Comparison of ENCODE assay signal across 15 cellular contexts in genomic region chr19:15328312-15328711, GRCh38. TPM values are rescaled to one million over a fixed set of nuclear protein-coding genes. Genes with fewer than 3 reads are reported as not detected.
DNase-seq lines count a peak whose midpoint lies in the region; ATAC-seq, FAIRE-seq and TF ChIP-seq lines count a peak whose summit lies in the region.
"Had no signal": no experiment of that assay in that cellular context is flagged by ENCODE, and none has a peak within 500 bp of the region (broad histone marks: within the 10 kb centered on the region; RNA-seq: fewer than 3 reads in every experiment).

No MANE protein-coding gene starts in this region.

- CTCF ChIA-PET in PC-9 (lab: Charles Lee), result interaction anchor here (0.7 kb wide), 1 partner anchor 30 kb away, joined by 4 read pairs; no protein-coding TSS in a partner anchor

- peak overlapping the region; percentile 98 for H3K4me2 ChIP-seq in PC-9

- no peak overlapping the region for H2AFZ ChIP-seq in PC-9

- H3K36me3 ChIP-seq in left ventricle myocardium inferior (no peaks in the 10 kb centered on the region), heart left ventricle (no peaks in the 10 kb centered on the region), PC-9 (ENCODE audit: low read depth) (peaks cover 4% of the 10 kb centered on the region; the same call in 1 of the 2 replicates), kidney (ENCODE audit: control insufficient read depth in 1 of 2, insufficient read depth in 2 of 2, low read length in 2 of 2) (no peaks in the 10 kb centered on the region), testis (ENCODE audit: low read depth, missing control alignments) (no peaks in the 10 kb centered on the region)
- H3K36me3 ChIP-seq: right atrium auricular region, upper lobe of left lung had no signal

- POLR2A ChIA-PET in PC-9 (lab: Charles Lee; ENCODE audit: unreplicated experiment), result no interaction called here

- peaks cover 82% of the 10 kb centered on the region for H4K20me1 ChIP-seq in PC-9 (ENCODE audit: insufficient read depth)

- BruUV-seq in PC-9 (replicated peaks; lab: Mats Ljungman, UMichigan), result no TSS peak

- peak overlapping the region; percentile 17 for H3K4me3 ChIP-seq in left ventricle myocardium inferior
- no peak overlapping the region for H3K4me3 ChIP-seq in heart left ventricle
- H3K4me3 ChIP-seq in PC-9, result no peak overlapping the region
- H3K4me3 ChIP-seq in kidney (ENCODE audit: low read length in 2 of 2), result peak overlapping the region; percentile 15 to 42
- H3K4me3 ChIP-seq in testis, result no peak overlapping the region
- H3K4me3 ChIP-seq: right atrium auricular region, upper lobe of left lung had no signal

- no peak overlapping the region for H3K9ac ChIP-seq in kidney (ENCODE audit: low read length in 2 of 2)

- no peaks in the 10 kb centered on the region for H3K9me3 ChIP-seq in left ventricle myocardium inferior (replicated peaks)
- no peaks in the 10 kb centered on the region for H3K9me3 ChIP-seq in heart left ventricle
- no peaks in the 10 kb centered on the region for H3K9me3 ChIP-seq in PC-9 (ENCODE audit: insufficient read depth, low read depth)
- H3K9me3 ChIP-seq in kidney (ENCODE audit: control insufficient read depth in 1 of 2, low read length in 2 of 2), result no peaks in the 10 kb centered on the region
- H3K9me3 ChIP-seq in testis, result no peaks in the 10 kb centered on the region
- H3K9me3 ChIP-seq: right atrium auricular region, upper lobe of left lung had no signal

- no peak for FAIRE-seq in kidney (lab: Jason Lieb, UNC)

- WGBS in heart left ventricle, 4 donors, result 34 to 44% (median 39%) methylated on average over 10 of the region's 10 CpGs
- WGBS in testis, 2 donors, result 39% methylated on average over 10 of the region's 10 CpGs

- H3K27ac ChIP-seq in left ventricle myocardium inferior (replicated peaks) (peak overlapping the region; percentile 55), heart left ventricle (peak overlapping the region in 3 of 12 donors; percentile 12 to 37 (median 36)), PC-9 (no peak overlapping the region), kidney (ENCODE audit: low read depth in 2 of 2, low read length in 2 of 2) (no peak overlapping the region), testis (peak overlapping the region in 1 of 2 donors; percentile 94)
- H3K27ac ChIP-seq: right atrium auricular region had no signal

- TF ChIP-seq CTCF in left ventricle myocardium inferior (IDR thresholded peaks at IDR 0.05; ENCODE audit: borderline replicate concordance), result no peak
- no peak for TF ChIP-seq CTCF in heart left ventricle (IDR thresholded peaks at IDR 0.05)
- TF ChIP-seq CTCF in PC-9 (conservative IDR thresholded peaks at IDR 0.05), result no peak
- TF ChIP-seq CTCF in kidney (IDR thresholded peaks at IDR 0.05; ENCODE audit: borderline replicate concordance, extremely low read depth, insufficient read depth), result no peak
- TF ChIP-seq CTCF in testis (IDR thresholded peaks at IDR 0.05), result no peak

- H3K27me3 ChIP-seq in left ventricle myocardium inferior (ENCODE audit: low read depth) (no peaks in the 10 kb centered on the region), heart left ventricle (no peaks in the 10 kb centered on the region), PC-9 (ENCODE audit: insufficient read depth, low read depth) (no peaks in the 10 kb centered on the region), testis (no peaks in the 10 kb centered on the region)
- H3K27me3 ChIP-seq: right atrium auricular region, upper lobe of left lung had no signal

- no peak for ATAC-seq in heart left ventricle
- ATAC-seq in HG02571 (IDR thresholded peaks at IDR 0.05; ENCODE audit: unreplicated experiment), result no peak

- TF ChIP-seq POLR2A in heart left ventricle (IDR thresholded peaks at IDR 0.05) (no peak), testis (IDR thresholded peaks at IDR 0.05) (no peak)

- DNase-seq in left ventricle myocardium inferior (no peak), heart left ventricle (no peak), PC-9 (no peak), kidney (peak; percentile 19), testis (peak; percentile 41), NCI-H2107 (lab: John Stamatoyannopoulos, UW) (no peak), mucosa of gallbladder (ENCODE audit: low spot score) (no peak)
- DNase-seq: activated CD4-positive, alpha-beta T cell treated with anti-CD3 and anti-CD28 coated beads, Interleukin-2, amount 50 U/mL, for 1 hour; activated naive CD4-positive, alpha-beta T cell treated with anti-CD3 and anti-CD28 coated beads, Interleukin-2, amount 50 U/mL, for 16 hours; AML-193; mesendoderm; NCI-H1105 had no signal

- H3K79me2 ChIP-seq in PC-9 (ENCODE audit: low read depth), result peaks cover 92% of the 10 kb centered on the region

- H3K4me1 ChIP-seq in left ventricle myocardium inferior (peaks cover 91% of the 10 kb centered on the region), heart left ventricle (peaks cover 13 to 87% (median 81%) of the 10 kb centered on the region in 12 donors), PC-9 (replicated peaks; ENCODE audit: insufficient read depth) (peaks cover 71% of the 10 kb centered on the region), kidney (ENCODE audit: control insufficient read depth in 1 of 2, insufficient read depth in 1 of 2, low read depth in 1 of 2, low read length in 2 of 2) (peaks cover 41 to 46% of the 10 kb centered on the region in 2 donors), testis (peaks cover 79% of the 10 kb centered on the region)

- no peaks in the 10 kb centered on the region for H3K9me2 ChIP-seq in PC-9 (ENCODE audit: insufficient read depth)

- H3F3A ChIP-seq in PC-9 (ENCODE audit: insufficient read depth, low read depth), result peaks cover 56% of the 10 kb centered on the region

- intact Hi-C loops in left ventricle myocardium inferior (cut with micrococcal nuclease), result loop anchor here (5.0 kb wide), 1 partner anchor 36 kb away; no protein-coding TSS in a partner anchor
- intact Hi-C loops in heart left ventricle (cut with DNase I), result loop anchor here in 6 of 10 donors (5.0 kb wide), 4 partner anchors 36 to 61 kb away; no protein-coding TSS in a partner anchor
- intact Hi-C loops in PC-9 (cut with micrococcal nuclease; ENCODE audit: unreplicated experiment), result no loop called here
- intact Hi-C loops in kidney (cut with DNase I), result no loop called here
- intact Hi-C loops in testis (cut with DNase I; ENCODE audit: low total_unique reads), result no loop called here

RNA-seq across cellular contexts. Expression of gene BRD4, which starts 4.0 kb away (rescaled TPM):
- total RNA-seq in left ventricle myocardium inferior (60.9 TPM), heart left ventricle (10 to 100 TPM; 31.4 to 78.9 (median 61.8) TPM), PC-9 (2021) (109 and 138 TPM in 2 replicates), kidney (107 TPM), testis (100 to 1,000 TPM; 106 to 109 TPM), mucosa of gallbladder (87.8 TPM)
- polyA plus RNA-seq in heart left ventricle (10 to 100 TPM; 31.1 to 76.9 TPM), kidney (ENCODE audit: insufficient read depth, low read depth, low replicate concordance) (14.3 TPM), testis (ENCODE audit: insufficient read depth, low read depth, low replicate concordance) (59.2 TPM)

RNA-seq across cellular contexts. Expression of gene AKAP8, which starts 51.3 kb away (rescaled TPM):
- total RNA-seq in left ventricle myocardium inferior (21.8 TPM), heart left ventricle (10 to 100 TPM; 15.3 to 24.8 (median 18.9) TPM), PC-9 (2021) (39.5 and 43.4 TPM in 2 replicates), kidney (60.2 TPM), testis (10 to 100 TPM; 44.0 to 46.3 TPM), mucosa of gallbladder (38.9 TPM)
- polyA plus RNA-seq in heart left ventricle (10 to 100 TPM in 1 of 2 donors, 1 to 10 TPM in 1; 9.6 to 17.5 TPM), kidney (ENCODE audit: insufficient read depth, low read depth, low replicate concordance) (11.5 TPM), testis (ENCODE audit: insufficient read depth, low read depth, low replicate concordance) (20.1 TPM)

Comparison
In these comparisons a context has a peak if more than half of its experiments do, and no peak if none do; other contexts are left out.
1. H3K4me3 ChIP-seq: peak in left ventricle myocardium inferior (single experiment) and kidney (2 of 2); none in heart left ventricle (0 of 12), PC-9 (single experiment) and testis (0 of 2).
2. DNase-seq: peak in kidney (single experiment) and testis (single experiment); none in left ventricle myocardium inferior (single experiment), heart left ventricle (0 of 5), PC-9 (0 of 2), NCI-H2107 (single experiment) and mucosa of gallbladder (single experiment).
3. intact Hi-C loops: an anchor here in left ventricle myocardium inferior (5.0 kb wide) and heart left ventricle (5.0 kb wide); none called in PC-9, kidney and testis.